1 cellular context compared by ENCODE assay signal in the genomic region with DNA sequence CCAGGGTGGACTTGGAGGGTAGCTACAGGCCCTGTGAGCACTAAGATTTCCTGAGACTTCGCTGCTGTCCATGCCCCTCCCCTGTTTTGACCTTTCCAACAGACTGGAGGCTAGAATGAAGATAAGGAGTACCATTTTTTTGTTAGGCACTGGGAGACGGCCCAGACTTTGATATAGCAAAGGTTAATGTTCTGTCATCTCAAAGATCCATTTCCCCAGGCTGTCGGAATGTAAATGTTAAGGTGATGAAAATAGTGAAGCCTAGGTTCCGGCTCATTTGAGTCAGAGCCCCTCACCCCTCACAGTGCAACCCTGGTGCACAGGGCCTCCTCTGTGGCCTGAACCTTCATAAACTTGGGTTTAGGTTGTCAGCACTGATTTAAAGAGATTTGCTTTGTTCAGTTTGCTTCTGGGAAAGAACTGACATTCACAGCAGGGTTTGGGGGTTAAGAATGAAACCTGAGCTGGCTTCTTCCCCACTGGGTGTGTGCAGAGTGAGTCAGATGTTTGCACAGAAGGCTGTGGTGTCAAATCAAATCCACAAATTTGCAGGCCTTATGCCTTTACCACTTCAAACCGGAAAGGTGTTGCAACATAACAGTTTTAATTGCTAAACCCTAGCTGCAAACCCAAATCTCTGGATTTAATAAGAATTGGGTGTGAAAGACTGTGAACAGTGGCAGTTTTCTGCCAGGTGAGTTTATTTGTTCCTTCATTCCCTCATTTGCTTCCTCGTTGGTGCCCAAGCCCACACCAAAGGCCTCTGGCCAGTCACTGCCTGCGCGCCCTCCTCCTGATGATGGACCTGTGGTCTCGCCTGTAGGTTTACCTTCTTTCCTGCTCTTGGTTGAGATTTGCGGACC.
TF ChIP-seq lines count a peak whose summit lies in the region.

No MANE protein-coding gene starts in this region.

TF ChIP-seq in IMR-90, 13 proteins besides CTCF, POLR2A, EP300 and RAD21 (continued from another document):
- no peak for TF ChIP-seq RCOR1 (IDR thresholded peaks at IDR 0.05; ENCODE audit: insufficient replicate concordance, low read length)
